ENCODE assay signal across 1 cellular context in genomic region chr13:111095031-111095840, GRCh38.
A peak's percentile ranks its signal among the peaks of the same experiment; 100 is the strongest.
TF ChIP-seq lines count a peak whose summit lies in the region.

No MANE protein-coding gene starts in this region.

TF ChIP-seq in HEK293, 187 proteins besides CTCF, POLR2A, EP300 and RAD21:
- peak; percentile 45; the same call in 1 of the 2 replicates for TF ChIP-seq ZNF341 (tag by site-specific recombination; IDR thresholded peaks at IDR 0.05; ENCODE audit: low read depth)
- no peak for TF ChIP-seq ZBTB49 (tag by site-specific recombination; IDR thresholded peaks at IDR 0.05; ENCODE audit: low read depth)
